In the genomic region with DNA sequence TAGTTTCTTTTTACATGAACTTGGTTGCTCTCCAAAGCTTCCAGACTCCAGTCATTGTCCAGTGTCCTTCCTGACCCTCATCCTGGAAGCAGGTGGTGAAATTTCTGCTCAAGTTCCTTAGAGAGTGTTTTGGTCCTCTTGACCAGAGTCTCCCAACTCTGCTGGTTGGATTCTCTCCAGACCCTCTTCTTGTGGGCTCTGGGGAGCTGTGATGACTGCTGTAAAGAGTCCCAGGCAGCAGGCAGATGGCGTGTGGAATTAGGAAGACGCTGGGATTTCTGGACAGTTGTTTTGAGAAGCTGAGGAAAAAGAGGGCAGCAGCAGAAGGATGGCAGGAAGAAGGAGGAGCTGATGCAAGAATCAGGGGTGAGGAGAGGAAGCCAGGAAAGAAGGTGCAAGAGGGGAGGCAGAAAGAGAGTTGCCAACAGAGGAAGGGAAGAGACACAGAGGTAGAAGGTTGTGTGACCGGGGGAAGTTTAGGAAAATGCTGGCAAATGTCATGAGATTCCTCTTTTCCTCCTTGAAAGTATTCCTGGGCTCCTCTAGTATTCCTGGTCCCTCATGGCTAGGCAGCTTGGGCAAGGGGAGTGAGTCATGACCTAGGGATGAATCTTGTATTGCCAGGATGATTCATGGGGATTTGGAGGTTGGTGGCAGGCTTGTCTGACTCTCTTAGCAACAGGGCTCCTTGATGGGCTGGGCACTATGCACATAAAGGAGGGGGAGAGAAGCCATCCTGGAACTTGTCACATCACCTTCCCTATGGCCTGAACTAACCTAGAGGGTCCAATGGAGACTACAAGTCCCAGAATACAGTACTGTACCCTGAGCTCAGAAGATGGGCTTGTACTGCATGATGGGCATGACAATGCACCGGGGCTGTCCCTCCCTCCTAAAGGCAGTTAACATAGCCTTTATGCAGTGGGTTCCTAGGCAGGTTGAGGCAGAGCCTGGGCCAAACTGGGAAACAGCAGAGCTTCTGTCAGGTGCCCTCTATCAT, we compare ENCODE assay signal across 13 cellular contexts. TPM values are rescaled to one million over a fixed set of nuclear protein-coding genes. Genes with fewer than 3 reads are reported as not detected.
DNase-seq lines count a peak whose midpoint lies in the region; ATAC-seq and TF ChIP-seq lines count a peak whose summit lies in the region.
"Had no signal": no experiment of that assay in that cellular context is flagged by ENCODE, and none has a peak within 500 bp of the region (broad histone marks: within the 10 kb centered on the region; RNA-seq: fewer than 3 reads in every experiment).

No MANE protein-coding gene starts in this region.

- no peak overlapping the region for H2BK15ac ChIP-seq in IMR-90 (ENCODE audit: low read depth, low read length)

- H4K8ac ChIP-seq in IMR-90 (ENCODE audit: low read depth in 2 of 2, low read length in 2 of 2): no peak overlapping the region

- H4K91ac ChIP-seq in IMR-90 (ENCODE audit: insufficient read depth, low read depth, low read length): no peak overlapping the region

- no peak overlapping the region for H4K5ac ChIP-seq in IMR-90 (ENCODE audit: low read depth, low read length)

- TF ChIP-seq CTCF in IMR-90 (conservative IDR thresholded peaks at IDR 0.05; ENCODE audit: low read depth, low read length) (no peak), WTC11 (IDR thresholded peaks at IDR 0.05) (no peak), uterus (IDR thresholded peaks at IDR 0.05) (no peak), sigmoid colon (IDR thresholded peaks at IDR 0.05) (no peak)

- WGBS in IMR-90 (ENCODE audit: extremely low coverage in 2 of 2, insufficient read length in 1 of 2), 2 experiments: 8% methylated on average over 2 of the region's 4 CpGs; no CpG with 5 or more reads in 1 of the 2 experiments
- 39 to 45% methylated on average over 4 of the region's 4 CpGs for WGBS in sigmoid colon, 2 donors

- H2AK9ac ChIP-seq in IMR-90 (replicated peaks; ENCODE audit: low read depth, low read length, poor library complexity): no peak overlapping the region

- TF ChIP-seq EP300 in sigmoid colon (IDR thresholded peaks at IDR 0.05): no peak

- no peak overlapping the region for H3K56ac ChIP-seq in IMR-90 (ENCODE audit: extremely low read depth, insufficient read depth, low read length)

- in situ Hi-C loops in IMR-90 (cut with MboI; ENCODE audit: low sequenced_read_pairs): no loop called here

- H3K4me3 Mint-ChIP-seq in WTC11: no peak overlapping the region
- H3K4me3 Mint-ChIP-seq: activated T-helper 17 cell treated with anti-CD3 and anti-CD28 coated beads, Interleukin-2, amount 50 U/mL, for 72 hours had no signal

- POLR2A ChIA-PET in IMR-90 (lab: Charles Lee; ENCODE audit: unreplicated experiment) (interaction anchor here (0.6 kb wide), 1 partner anchor 33 kb away, joined by 5 read pairs; no protein-coding TSS in a partner anchor), WTC11 (lab: Charles Lee) (interaction anchor here (0.9 to 1.5 kb wide), 3 partner anchors 9 to 56 kb away, joined by 3 read pairs; a partner anchor contains a TSS)

- no peak overlapping the region for H2BK120ac ChIP-seq in IMR-90 (ENCODE audit: low read depth, low read length)

- H3K9me3 ChIP-seq in IMR-90 (ENCODE audit: control insufficient read depth, insufficient read depth, low read length) (peaks cover 1% of the 10 kb centered on the region; the same call in 1 of the 2 replicates), uterus (no peaks in the 10 kb centered on the region), sigmoid colon (no peaks in the 10 kb centered on the region)
- H3K9me3 ChIP-seq: Caco-2, heart right ventricle, Peyer's patch had no signal

- no peak for ATAC-seq in IMR-90 (ENCODE audit: low read depth)
- peak; percentile 36 for ATAC-seq in WTC11
- ATAC-seq in GM18505 (IDR thresholded peaks at IDR 0.05; ENCODE audit: unreplicated experiment): no peak
- ATAC-seq in HG03354 (IDR thresholded peaks at IDR 0.05; ENCODE audit: poor library complexity, severe bottlenecking, unreplicated experiment): no peak
- ATAC-seq: activated T-helper 17 cell treated with anti-CD3 and anti-CD28 coated beads, Interleukin-2, amount 50 U/mL, for 72 hours; heart right ventricle had no signal

- TF ChIP-seq POLR2A in IMR-90 (IDR thresholded peaks at IDR 0.05; ENCODE audit: low read depth, low read length): no peak
- TF ChIP-seq POLR2A in GM18505 (IDR thresholded peaks at IDR 0.05; ENCODE audit: borderline replicate concordance, extremely low read depth, insufficient read depth, insufficient read length): no peak
- TF ChIP-seq POLR2A in uterus (IDR thresholded peaks at IDR 0.05): no peak
- no peak for TF ChIP-seq POLR2A in sigmoid colon (IDR thresholded peaks at IDR 0.05)

- H3K36me3 ChIP-seq in IMR-90 (ENCODE audit: control insufficient read depth, insufficient read depth, low read length) (no peaks in the 10 kb centered on the region), uterus (no peaks in the 10 kb centered on the region), sigmoid colon (no peaks in the 10 kb centered on the region)
- H3K36me3 ChIP-seq: heart right ventricle, Peyer's patch had no signal

- dilution Hi-C loops in IMR-90 (cut with HindIII; ENCODE audit: low sequenced_read_pairs, unreplicated experiment): no loop called here

- BruUV-seq in IMR-90 (replicated peaks; lab: Mats Ljungman, UMichigan): no TSS peak

- H3K27ac ChIP-seq in IMR-90 (ENCODE audit: insufficient read depth, low read length) (no peak overlapping the region), uterus (no peak overlapping the region), sigmoid colon (no peak overlapping the region)
- H3K27ac ChIP-seq: heart right ventricle, Peyer's patch had no signal

- no peak overlapping the region for H3K4ac ChIP-seq in IMR-90 (ENCODE audit: low read depth, low read length)

- H3K4me1 ChIP-seq in IMR-90 (ENCODE audit: control insufficient read depth, insufficient read depth, low read length): peaks cover 3% of the 10 kb centered on the region
- H3K4me1 ChIP-seq in uterus: peaks cover 0 to 12% of the 10 kb centered on the region in 2 donors
- peaks cover 0 to 14% (median 12%) of the 10 kb centered on the region in 4 donors for H3K4me1 ChIP-seq in sigmoid colon

- no peak overlapping the region for H3K4me2 ChIP-seq in IMR-90 (ENCODE audit: low read depth, low read length)

- H2BK5ac ChIP-seq in IMR-90 (ENCODE audit: low read depth, low read length, poor library complexity, severe bottlenecking): no peak overlapping the region

- no peak for TF ChIP-seq RAD21 in IMR-90 (IDR thresholded peaks at IDR 0.05; ENCODE audit: low read length)

- peaks cover 48% of the 10 kb centered on the region for H3K27me3 Mint-ChIP-seq in WTC11 (ENCODE audit: low read depth)

- peaks cover 68% of the 10 kb centered on the region for H3K4me1 Mint-ChIP-seq in WTC11
- H3K4me1 Mint-ChIP-seq: activated T-helper 17 cell treated with anti-CD3 and anti-CD28 coated beads, Interleukin-2, amount 50 U/mL, for 72 hours had no signal

- no peak overlapping the region for H3K4me3 ChIP-seq in IMR-90 (ENCODE audit: insufficient read depth, low read depth, low read length)
- H3K4me3 ChIP-seq in uterus: no peak overlapping the region
- no peak overlapping the region for H3K4me3 ChIP-seq in sigmoid colon
- H3K4me3 ChIP-seq: heart right ventricle, Peyer's patch had no signal

- H2AFZ ChIP-seq in IMR-90 (replicated peaks; ENCODE audit: low read length, poor library complexity): no peak overlapping the region

- H4K20me1 ChIP-seq in IMR-90 (ENCODE audit: insufficient read depth, low read length): peaks cover 3% of the 10 kb centered on the region; the same call in 1 of the 2 replicates

- 0 out of 2 replicates have a peak, but pooled peaks cover 3% of the 10 kb centered on the region for H3K9me1 ChIP-seq in IMR-90 (ENCODE audit: insufficient read depth, low read length)

- no peak overlapping the region for H3K18ac ChIP-seq in IMR-90 (ENCODE audit: low read depth, low read length)

- H3K79me1 ChIP-seq in IMR-90 (ENCODE audit: low read depth in 1 of 2, low read length in 2 of 2): no peaks in the 10 kb centered on the region

- no peak overlapping the region for H2AK5ac ChIP-seq in IMR-90 (ENCODE audit: low read depth, low read length)

- H3K14ac ChIP-seq in IMR-90 (replicated peaks; ENCODE audit: low read depth, low read length): no peak overlapping the region

- H3K9me3 Mint-ChIP-seq in WTC11: no peaks in the 10 kb centered on the region
- H3K9me3 Mint-ChIP-seq: activated T-helper 17 cell treated with anti-CD3 and anti-CD28 coated beads, Interleukin-2, amount 50 U/mL, for 72 hours had no signal

- H3K23ac ChIP-seq in IMR-90 (ENCODE audit: low read depth, low read length): no peak overlapping the region

- no peak overlapping the region for H3K9ac ChIP-seq in IMR-90 (ENCODE audit: low read depth, low read length)

- CTCF ChIA-PET in IMR-90 (lab: Yijun Ruan, JAX) (no interaction called here), WTC11 (lab: Charles Lee) (interaction anchor here (1.0 to 17.6 kb wide), 7 partner anchors 12 to 257 kb away, joined by 3 to 228 read pairs (median 4); no protein-coding TSS in a partner anchor)

- no peaks in the 10 kb centered on the region for H3K36me3 Mint-ChIP-seq in WTC11

- H3K27me3 ChIP-seq in IMR-90 (ENCODE audit: control insufficient read depth, insufficient read depth, low read length): peaks cover 80% of the 10 kb centered on the region
- peaks cover 7 to 11% of the 10 kb centered on the region in 2 donors for H3K27me3 ChIP-seq in uterus
- peaks cover 19 to 54% (median 30%) of the 10 kb centered on the region in 3 donors for H3K27me3 ChIP-seq in sigmoid colon

- H2BK20ac ChIP-seq in IMR-90 (ENCODE audit: low read depth, low read length): no peak overlapping the region

- no peak overlapping the region for H3K27ac Mint-ChIP-seq in WTC11
- H3K27ac Mint-ChIP-seq: activated T-helper 17 cell treated with anti-CD3 and anti-CD28 coated beads, Interleukin-2, amount 50 U/mL, for 72 hours had no signal

- DNase-seq in DMS79 treated with DMSO at 0.1 percent for 48 hours (lab: John Stamatoyannopoulos, UW): peak; percentile 43
- peak; percentile 7 for DNase-seq in IMR-90
- no peak for DNase-seq in WTC11 (ENCODE audit: low spot score)
- DNase-seq in kidney glomerular epithelial cell (lab: John Stamatoyannopoulos, UW): peak; percentile 76
- no peak for DNase-seq in uterus
- no peak for DNase-seq in sigmoid colon
- DNase-seq: Caco-2, heart right ventricle, NCI-H1105 treated with DMSO at 0.1 percent for 48 hours, Peyer's patch had no signal

- intact Hi-C loops in IMR-90 (cut with micrococcal nuclease): loop anchor here (2.0 kb wide), 1 partner anchor 39 kb away; no protein-coding TSS in a partner anchor
- intact Hi-C loops in uterus (cut with DNase I; ENCODE audit: low total_unique reads): no loop called here
- intact Hi-C loops in sigmoid colon (cut with DNase I): no loop called here

RNA-seq across cellular contexts. Expression of a gene that starts 1.9 kb away (rescaled TPM):
- total RNA-seq in IMR-90 (2012; rRNA removed) (not detected in 2 replicates), WTC11 (2021) (1.4 to 3.0 TPM (median 1.6 TPM) in 3 replicates), uterus (under 1 TPM in 1 of 4 donors, not detected in 3; 0.07 TPM), sigmoid colon (under 1 TPM in 3 of 4 donors, not detected in 1; 0.36 to 0.99 (median 0.41) TPM)
- polyA plus RNA-seq in IMR-90 (2012; rRNA removed) (not detected in 2 replicates), sigmoid colon (under 1 TPM in 1 of 3 donors, not detected in 2; 0.67 TPM)
- polyA plus RNA-seq in IMR-90 (2012; cell fraction: cytosol; rRNA removed): not detected in 2 replicates
- not detected in 2 replicates for polyA plus RNA-seq in IMR-90 (2012; cell fraction: nucleus; rRNA removed; ENCODE audit: low replicate concordance)
- total RNA-seq: activated T-helper 17 cell treated with anti-CD3 and anti-CD28 coated beads, Interleukin-2, amount 50 U/mL, for 72 hours; Caco-2; heart right ventricle had no signal
- polyA plus RNA-seq: heart right ventricle had no signal

RNA-seq across cellular contexts. Expression of a gene that starts 35.2 kb away (rescaled TPM):
- total RNA-seq in IMR-90 (2012; rRNA removed) (1.1 and 1.3 TPM in 2 replicates), WTC11 (2021) (32.4 to 34.2 TPM (median 34.1 TPM) in 3 replicates), uterus (1 to 10 TPM in 3 of 4 donors, under 1 TPM in 1; 0.59 to 7.4 (median 2.9) TPM), sigmoid colon (10 to 100 TPM in 3 of 4 donors, 1 to 10 TPM in 1; 6.4 to 20.5 (median 11.4) TPM)
- polyA plus RNA-seq in IMR-90 (2012; rRNA removed) (0.11 and 0.43 TPM in 2 replicates), sigmoid colon (1 to 10 TPM in 1 of 3 donors, under 1 TPM in 1, not detected in 1; 0.71 to 1.2 TPM)
- 0.11 and 0.62 TPM in 2 replicates for polyA plus RNA-seq in IMR-90 (2012; cell fraction: cytosol; rRNA removed)
- 0.59 and 1.4 TPM in 2 replicates for polyA plus RNA-seq in IMR-90 (2012; cell fraction: nucleus; rRNA removed; ENCODE audit: low replicate concordance)

RNA-seq across cellular contexts. Expression of a gene that starts 56.4 kb away (rescaled TPM):
- 25.6 and 26.7 TPM in 2 replicates for total RNA-seq in IMR-90 (2012; rRNA removed)
- polyA plus RNA-seq in IMR-90 (2012; rRNA removed): 24.4 and 28.9 TPM in 2 replicates
- 27.1 and 31.6 TPM in 2 replicates for polyA plus RNA-seq in IMR-90 (2012; cell fraction: cytosol; rRNA removed)
- polyA plus RNA-seq in IMR-90 (2012; cell fraction: nucleus; rRNA removed; ENCODE audit: low replicate concordance): 46.7 and 79.8 TPM in 2 replicates
- total RNA-seq in WTC11 (2021): 57.7 to 69.8 TPM (median 61.3 TPM) in 3 replicates
- 10 to 100 TPM; 22.1 to 78.4 (median 55.2) TPM for total RNA-seq in uterus
- total RNA-seq in sigmoid colon: 10 to 100 TPM; 39.1 to 54.3 (median 45.2) TPM
- polyA plus RNA-seq in sigmoid colon: 10 to 100 TPM in 2 of 3 donors, 1 to 10 TPM in 1; 6.9 to 24.7 (median 13.8) TPM

Comparison
In these comparisons a context has a peak if more than half of its experiments do, and no peak if none do; other contexts are left out.
1. DNase-seq: peak in DMS79 treated with DMSO at 0.1 percent for 48 hours (single experiment), IMR-90 (single experiment) and kidney glomerular epithelial cell (single experiment); none in WTC11 (single experiment), uterus (0 of 2) and sigmoid colon (single experiment).